ENCODE assay signal across 9 cellular contexts in genomic region chr19:34220472-34221063, GRCh38. TPM values are rescaled to one million over a fixed set of nuclear protein-coding genes. Genes with fewer than 3 reads are reported as not detected.
A peak's percentile ranks its signal among the peaks of the same experiment; 100 is the strongest.
DNase-seq lines count a peak whose midpoint lies in the region; ATAC-seq and TF ChIP-seq lines count a peak whose summit lies in the region.
"Had no signal": no experiment of that assay in that cellular context is flagged by ENCODE, and none has a peak within 500 bp of the region (broad histone marks: within the 10 kb centered on the region; RNA-seq: fewer than 3 reads in every experiment).

No MANE protein-coding gene starts in this region.

- peak; percentile 40 to 54 (median 52) for TF ChIP-seq CTCF in breast epithelium (IDR thresholded peaks at IDR 0.05)

- no peaks in the 10 kb centered on the region for H3K27me3 ChIP-seq in breast epithelium

- H3K4me3 ChIP-seq in breast epithelium, result no peak overlapping the region

- no peak for TF ChIP-seq POLR2A in breast epithelium (IDR thresholded peaks at IDR 0.05)

- no peak overlapping the region for H3K27ac ChIP-seq in breast epithelium
- H3K27ac ChIP-seq: epithelial cell of prostate had no signal

- H3K4me1 ChIP-seq in breast epithelium, result no peaks in the 10 kb centered on the region

- peaks cover 6% of the 10 kb centered on the region for H3K36me3 ChIP-seq in breast epithelium

- no peaks in the 10 kb centered on the region for H3K9me3 ChIP-seq in breast epithelium

- ATAC-seq in GM18907 (IDR thresholded peaks at IDR 0.05; ENCODE audit: unreplicated experiment), result no peak

- intact Hi-C loops in breast epithelium (cut with DNase I; ENCODE audit: low total_unique reads), result no loop called here

- peak; percentile 23 for DNase-seq in DMS153 treated with DMSO at 0.1 percent for 48 hours (lab: John Stamatoyannopoulos, UW; ENCODE audit: unreplicated experiment)
- no peak for DNase-seq in DMS153 (lab: John Stamatoyannopoulos, UW)
- DNase-seq in NCI-H2081 treated with DMSO at 0.1 percent for 48 hours (lab: John Stamatoyannopoulos, UW), result peak; percentile 32
- peak; percentile 26 for DNase-seq in UCSD-AML1 (lab: John Stamatoyannopoulos, UW; ENCODE audit: unreplicated experiment)
- peak; percentile 30 to 57 for DNase-seq in breast epithelium (ENCODE audit: low spot score in 2 of 2)
- DNase-seq in kidney tubule cell (ENCODE audit: low spot score), result peak; percentile 63
- DNase-seq in stimulated activated CD4-positive, alpha-beta T cell treated with anti-CD3 and anti-CD28 coated beads, TNF-alpha, amount 100 ng/mL, for 24 hours (ENCODE audit: low read depth in 3 of 3), result peak; percentile 37 to 55 (median 46)

RNA-seq across cellular contexts. Expression of gene GARRE1, which starts 33.8 kb away (rescaled TPM):
- total RNA-seq in breast epithelium, result 10 to 100 TPM; 21.0 to 43.9 (median 25.2) TPM

RNA-seq across cellular contexts. Expression of gene LSM14A, which starts 48.3 kb away (rescaled TPM):
- total RNA-seq in breast epithelium, result 100 to 1,000 TPM; 106 to 129 (median 126) TPM
